Comparison of ENCODE assay signal across 8 cellular contexts in the genomic region with DNA sequence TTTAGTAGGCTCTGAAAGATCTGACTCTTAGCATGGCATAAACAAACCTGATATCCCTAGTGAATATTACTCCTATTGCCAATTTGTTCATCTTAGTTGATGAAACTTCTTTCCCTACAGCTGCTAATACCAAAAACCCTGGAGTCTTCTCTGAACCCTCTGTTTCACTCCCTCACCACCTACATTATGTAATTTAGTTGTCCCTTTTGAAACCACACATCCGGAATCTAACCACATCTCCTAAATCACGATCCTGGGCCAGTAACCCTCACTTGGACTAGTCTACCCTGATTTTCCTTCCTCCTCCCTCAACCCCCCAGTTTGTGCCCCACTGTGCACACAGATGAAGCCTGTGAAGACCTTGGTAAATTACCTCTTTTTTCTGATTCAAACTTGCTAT. TPM values are rescaled to one million over a fixed set of nuclear protein-coding genes. Genes with fewer than 3 reads are reported as not detected.
A peak's percentile ranks its signal among the peaks of the same experiment; 100 is the strongest.
DNase-seq lines count a peak whose midpoint lies in the region; TF ChIP-seq lines count a peak whose summit lies in the region.

No MANE protein-coding gene starts in this region.

- H3K14ac ChIP-seq in trophoblast cell (ENCODE audit: low read length) = no peak overlapping the region

- H3K27me3 ChIP-seq in trophoblast cell (ENCODE audit: insufficient read depth, low read length) (no peaks in the 10 kb centered on the region), uterus (no peaks in the 10 kb centered on the region)

- no peak overlapping the region for H4K8ac ChIP-seq in trophoblast cell (ENCODE audit: low read depth, low read length)

- H3K4me2 ChIP-seq in trophoblast cell (ENCODE audit: low read length) = peak overlapping the region; percentile 85

- H3K36me3 ChIP-seq in trophoblast cell (ENCODE audit: control insufficient read depth in 1 of 2, insufficient read depth in 2 of 2, low read length in 2 of 2) (peaks cover 3 to 26% of the 10 kb centered on the region in 2 experiments), uterus (no peaks in the 10 kb centered on the region)

- peaks cover 8% of the 10 kb centered on the region for H3K79me2 ChIP-seq in trophoblast cell (ENCODE audit: control insufficient read depth, insufficient read depth, low read length, poor library complexity)

- TF ChIP-seq CTCF in epithelial cell of esophagus (IDR thresholded peaks at IDR 0.05; ENCODE audit: insufficient read depth, low read depth, low read length, missing control alignments) (no peak), uterus (IDR thresholded peaks at IDR 0.05) (no peak), GM10266 (IDR thresholded peaks at IDR 0.05; ENCODE audit: control insufficient read depth, insufficient read depth, low read depth, missing control alignments) (no peak)

- H3K4me3 ChIP-seq in GM08714 (ENCODE audit: low read length) (peak overlapping the region; percentile 86), epithelial cell of esophagus (ENCODE audit: low read length) (peak overlapping the region; percentile 92), trophoblast cell (ENCODE audit: low read depth, low read length) (peak overlapping the region; percentile 97), uterus (peak overlapping the region in 1 of 2 donors; percentile 79)

- H3K9ac ChIP-seq in trophoblast cell (ENCODE audit: low read length) = no peak overlapping the region

- DNase-seq in OCI-M1 (lab: John Stamatoyannopoulos, UW) (peak; percentile 26), epithelial cell of esophagus (ENCODE audit: low read depth) (no peak), trophoblast cell (no peak), DMS153 (lab: John Stamatoyannopoulos, UW) (no peak), uterus (no peak), UCSD-AML1 (lab: John Stamatoyannopoulos, UW; ENCODE audit: unreplicated experiment) (no peak), GM10266 (ENCODE audit: extremely low spot score) (no peak)

- no peak for TF ChIP-seq POLR2A in uterus (IDR thresholded peaks at IDR 0.05)

- no peak overlapping the region for H3K18ac ChIP-seq in trophoblast cell (ENCODE audit: low read length)

- H4K91ac ChIP-seq in trophoblast cell (ENCODE audit: low read depth, low read length) = no peak overlapping the region

- intact Hi-C loops in uterus (cut with DNase I; ENCODE audit: low total_unique reads) = no loop called here

- no peak overlapping the region for H2AK5ac ChIP-seq in trophoblast cell (ENCODE audit: low read length)

- peaks cover 7 to 8% of the 10 kb centered on the region in 2 experiments for H3K4me1 ChIP-seq in trophoblast cell (ENCODE audit: control insufficient read depth in 1 of 2, insufficient read depth in 2 of 2, low read length in 2 of 2)
- no peaks in the 10 kb centered on the region for H3K4me1 ChIP-seq in uterus

- peaks cover 17% of the 10 kb centered on the region for H3K9me3 ChIP-seq in trophoblast cell (ENCODE audit: insufficient read depth, low read depth, low read length)
- H3K9me3 ChIP-seq in uterus = peaks cover 4 to 30% of the 10 kb centered on the region in 2 donors

- H3K27ac ChIP-seq in trophoblast cell (ENCODE audit: low read depth, low read length) = no peak overlapping the region
- no peak overlapping the region for H3K27ac ChIP-seq in uterus

- H2BK12ac ChIP-seq in trophoblast cell (ENCODE audit: low read length) = no peak overlapping the region

- peak overlapping the region; percentile 88 for H3K4ac ChIP-seq in trophoblast cell (ENCODE audit: low read depth, low read length)

- H2BK120ac ChIP-seq in trophoblast cell (ENCODE audit: insufficient read depth, low read length, poor library complexity) = no peak overlapping the region

- H2BK5ac ChIP-seq in trophoblast cell (ENCODE audit: low read depth, low read length, poor library complexity) = no peak overlapping the region

- H2AFZ ChIP-seq in trophoblast cell (ENCODE audit: insufficient read depth, low read length, poor library complexity) = no peak overlapping the region

- no peak overlapping the region for H4K12ac ChIP-seq in trophoblast cell (ENCODE audit: low read depth, low read length)

- H3K23ac ChIP-seq in trophoblast cell (ENCODE audit: low read length) = no peak overlapping the region

- peaks cover 3% of the 10 kb centered on the region for H3K79me1 ChIP-seq in trophoblast cell (ENCODE audit: low read length)

- no CpG with 5 or more reads among the region's 2 CpGs for WGBS in trophoblast cell (ENCODE audit: extremely low coverage, insufficient coverage, insufficient read length)

RNA-seq across cellular contexts. Expression of a gene that starts 1.2 kb away (rescaled TPM):
- polyA plus RNA-seq in trophoblast cell (2013) = 4.8 and 4.9 TPM in 2 replicates
- total RNA-seq in uterus = 10 to 100 TPM in 2 of 4 donors, 1 to 10 TPM in 1, under 1 TPM in 1; 0.51 to 12.0 (median 6.9) TPM

RNA-seq across cellular contexts. Expression of a gene that starts 11.1 kb away (rescaled TPM):
- 5.0 and 5.3 TPM in 2 replicates for polyA plus RNA-seq in trophoblast cell (2013)
- total RNA-seq in uterus = 10 to 100 TPM in 2 of 4 donors, 1 to 10 TPM in 1, under 1 TPM in 1; 0.29 to 15.8 (median 9.8) TPM

RNA-seq across cellular contexts. Expression of a gene that starts 28.0 kb away (rescaled TPM):
- polyA plus RNA-seq in trophoblast cell (2013) = 1.2 and 1.3 TPM in 2 replicates
- total RNA-seq in uterus = 1 to 10 TPM in 1 of 4 donors, not detected in 3; 2.7 TPM

RNA-seq across cellular contexts. Expression of a gene that starts 29.9 kb away (rescaled TPM):
- polyA plus RNA-seq in trophoblast cell (2013) = 8.1 TPM in 2 replicates
- 10 to 100 TPM; 15.0 to 50.1 (median 20.7) TPM for total RNA-seq in uterus

RNA-seq across cellular contexts. Expression of a gene that starts 56.3 kb away (rescaled TPM):
- 8.1 and 8.2 TPM in 2 replicates for polyA plus RNA-seq in trophoblast cell (2013)
- total RNA-seq in uterus = 10 to 100 TPM in 3 of 4 donors, 1 to 10 TPM in 1; 5.6 to 61.7 (median 30.4) TPM
